In the genomic region with DNA sequence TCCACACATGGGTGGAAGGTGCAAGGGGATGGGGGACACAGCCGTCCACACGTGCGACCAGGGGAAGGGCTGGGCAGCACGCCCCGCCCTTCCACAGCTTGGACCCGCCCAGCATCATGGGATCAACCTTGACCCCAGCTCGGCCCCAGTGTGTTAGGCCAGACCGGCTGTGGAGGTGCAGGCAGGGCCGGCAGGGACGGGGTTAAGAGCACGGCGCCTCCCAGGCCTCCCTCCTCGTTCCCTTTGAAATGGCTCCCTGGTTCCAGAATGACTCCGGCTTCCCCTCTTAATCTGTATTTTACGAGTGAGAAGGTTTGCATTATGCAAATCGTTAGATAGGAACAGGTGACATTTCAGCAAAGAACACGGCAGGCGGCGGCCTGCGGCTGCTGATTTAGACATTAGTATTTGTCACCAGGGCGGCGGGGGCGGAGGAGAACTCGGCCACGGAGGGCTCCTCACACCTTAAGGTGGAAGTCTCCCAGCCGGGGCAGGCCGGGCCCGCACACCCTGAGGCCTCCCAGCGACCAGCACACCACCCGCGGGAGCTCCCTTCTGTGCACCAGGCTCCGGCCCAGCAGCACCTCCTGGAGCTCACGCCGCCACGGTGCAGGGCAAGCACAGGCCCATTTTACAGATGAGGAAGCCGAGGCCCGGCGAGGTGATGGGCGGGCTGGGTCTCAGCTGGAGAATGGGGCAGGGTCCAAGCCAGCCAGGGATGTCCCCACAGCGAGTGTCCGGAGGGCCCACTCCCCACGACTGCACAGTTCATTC, we compare ENCODE assay signal across 21 cellular contexts.
DNase-seq lines count a peak whose midpoint lies in the region; ATAC-seq, FAIRE-seq and TF ChIP-seq lines count a peak whose summit lies in the region.
"Had no signal": no experiment of that assay in that cellular context is flagged by ENCODE, and none has a peak within 500 bp of the region (broad histone marks: within the 10 kb centered on the region; RNA-seq: fewer than 3 reads in every experiment).

No MANE protein-coding gene starts in this region.

- DNase-seq in activated CD8-positive, alpha-beta T cell treated with anti-CD3 and anti-CD28 coated beads for 36 hours: peak; percentile 32
- DNase-seq in activated CD8-positive, alpha-beta T cell treated with anti-CD3 and anti-CD28 coated beads, Interleukin-2, amount 10 ng/mL, durations not matched to agents 7 days and 5 days: no peak
- peak; percentile 96 to 98 for DNase-seq in NCI-H526 (lab: John Stamatoyannopoulos, UW)
- DNase-seq in kidney: peak; percentile 66
- DNase-seq in stimulated activated naive B cell treated with anti-CD40 and anti-IgM and Interleukin-4, amounts not matched to agents 10 μg/mL and 1 μg/mL and 100 μg/mL, for 72 hours: no peak
- DNase-seq in CD8-positive, alpha-beta memory T cell: no peak
- DNase-seq in foreskin melanocyte: no peak
- no peak for DNase-seq in activated T-cell treated with anti-CD3 and anti-CD28 coated beads, Interleukin-2, amount 50 U/mL, for 1 hour
- DNase-seq: activated CD4-positive, CD25-positive, alpha-beta regulatory T cell; activated CD8-positive, alpha-beta memory T cell treated with anti-CD3 and anti-CD28 coated beads, Interleukin-2, amount 50 U/mL, for 4 hours; activated naive CD4-positive, alpha-beta T cell treated with Interleukin-2 at 50 U/mL for 16 hours; GF-D8; NCI-H2081; NCI-H774; stimulated activated CD4-positive, alpha-beta T cell treated with anti-CD3 and anti-CD28 coated beads, Interleukin-12 subunit alpha, Interleukin-12 subunit beta, amount 100 ng/mL, for 4 hours; T-cell; uterus had no signal

- intact Hi-C loops in activated CD8-positive, alpha-beta T cell treated with anti-CD3 and anti-CD28 coated beads for 36 hours (cut with micrococcal nuclease): no loop called here
- intact Hi-C loops in kidney (cut with DNase I): no loop called here

- H3K9me3 ChIP-seq in kidney (ENCODE audit: control insufficient read depth in 1 of 2, low read length in 2 of 2): no peaks in the 10 kb centered on the region
- no peaks in the 10 kb centered on the region for H3K9me3 ChIP-seq in CD8-positive, alpha-beta memory T cell (ENCODE audit: low read length)
- H3K9me3 ChIP-seq: heart right ventricle, uterus had no signal

- POLR2A ChIA-PET in activated CD8-positive, alpha-beta T cell treated with anti-CD3 and anti-CD28 coated beads for 36 hours (lab: Charles Lee): interaction anchor here (1.6 kb wide), 1 partner anchor 10 kb away, joined by 4 read pairs; no protein-coding TSS in a partner anchor
- POLR2A ChIA-PET in activated CD8-positive, alpha-beta T cell treated with anti-CD3 and anti-CD28 coated beads, Interleukin-2, amount 10 ng/mL, durations not matched to agents 7 days and 5 days (lab: Charles Lee): no interaction called here
- POLR2A ChIA-PET in CD8-positive, alpha-beta memory T cell (lab: Charles Lee): interaction anchor here (0.6 kb wide), 1 partner anchor 591 kb away, joined by 4 read pairs; no protein-coding TSS in a partner anchor

- H3K27ac ChIP-seq in kidney (ENCODE audit: low read depth in 2 of 2, low read length in 2 of 2): no peak overlapping the region
- no peak overlapping the region for H3K27ac ChIP-seq in CD8-positive, alpha-beta memory T cell (ENCODE audit: low read depth, low read length)
- H3K27ac ChIP-seq: parathyroid adenoma had no signal

- CTCF ChIA-PET in activated CD8-positive, alpha-beta T cell treated with anti-CD3 and anti-CD28 coated beads for 36 hours (lab: Charles Lee): interaction anchor here (1.0 to 1.8 kb wide), 2 partner anchors 12 to 19 kb away, joined by 3 to 6 read pairs; no protein-coding TSS in a partner anchor
- CTCF ChIA-PET in activated CD8-positive, alpha-beta T cell treated with anti-CD3 and anti-CD28 coated beads, Interleukin-2, amount 10 ng/mL, durations not matched to agents 7 days and 5 days (lab: Charles Lee): no interaction called here
- CTCF ChIA-PET in CD8-positive, alpha-beta memory T cell (lab: Charles Lee): no interaction called here

- no peaks in the 10 kb centered on the region for H3K4me1 ChIP-seq in kidney (ENCODE audit: control insufficient read depth in 1 of 2, insufficient read depth in 1 of 2, low read depth in 1 of 2, low read length in 2 of 2)
- H3K4me1 ChIP-seq in CD8-positive, alpha-beta memory T cell (ENCODE audit: insufficient read depth, low read length): no peaks in the 10 kb centered on the region
- H3K4me1 ChIP-seq: heart right ventricle, parathyroid adenoma, uterus had no signal

- H3K27ac Mint-ChIP-seq in activated CD8-positive, alpha-beta T cell treated with anti-CD3 and anti-CD28 coated beads for 36 hours: no peak overlapping the region
- no peak overlapping the region for H3K27ac Mint-ChIP-seq in activated CD8-positive, alpha-beta T cell treated with anti-CD3 and anti-CD28 coated beads, Interleukin-2, amount 10 ng/mL, durations not matched to agents 7 days and 5 days
- no peak overlapping the region for H3K27ac Mint-ChIP-seq in stimulated activated naive B cell treated with anti-CD40 and anti-IgM and Interleukin-4, amounts not matched to agents 10 μg/mL and 1 μg/mL and 100 μg/mL, for 72 hours
- no peak overlapping the region for H3K27ac Mint-ChIP-seq in CD8-positive, alpha-beta memory T cell
- H3K27ac Mint-ChIP-seq: T-cell had no signal

- no peaks in the 10 kb centered on the region for H3K36me3 Mint-ChIP-seq in activated CD8-positive, alpha-beta T cell treated with anti-CD3 and anti-CD28 coated beads for 36 hours (ENCODE audit: low read depth)
- no peaks in the 10 kb centered on the region for H3K36me3 Mint-ChIP-seq in activated CD8-positive, alpha-beta T cell treated with anti-CD3 and anti-CD28 coated beads, Interleukin-2, amount 10 ng/mL, durations not matched to agents 7 days and 5 days (ENCODE audit: low read depth)
- peaks cover 0 to 4% of the 10 kb centered on the region in 2 donors for H3K36me3 Mint-ChIP-seq in stimulated activated naive B cell treated with anti-CD40 and anti-IgM and Interleukin-4, amounts not matched to agents 10 μg/mL and 1 μg/mL and 100 μg/mL, for 72 hours
- H3K36me3 Mint-ChIP-seq in CD8-positive, alpha-beta memory T cell: no peaks in the 10 kb centered on the region
- H3K36me3 Mint-ChIP-seq: T-cell had no signal

- peaks cover 3% of the 10 kb centered on the region for H3K4me1 Mint-ChIP-seq in activated CD8-positive, alpha-beta T cell treated with anti-CD3 and anti-CD28 coated beads for 36 hours (ENCODE audit: low read depth)
- H3K4me1 Mint-ChIP-seq in activated CD8-positive, alpha-beta T cell treated with anti-CD3 and anti-CD28 coated beads, Interleukin-2, amount 10 ng/mL, durations not matched to agents 7 days and 5 days (ENCODE audit: low read depth): peaks cover 3% of the 10 kb centered on the region
- peaks cover 4 to 9% of the 10 kb centered on the region in 2 donors for H3K4me1 Mint-ChIP-seq in stimulated activated naive B cell treated with anti-CD40 and anti-IgM and Interleukin-4, amounts not matched to agents 10 μg/mL and 1 μg/mL and 100 μg/mL, for 72 hours
- peaks cover 3 to 8% (median 5%) of the 10 kb centered on the region in 3 donors for H3K4me1 Mint-ChIP-seq in CD8-positive, alpha-beta memory T cell

- H3K9me3 Mint-ChIP-seq in activated CD8-positive, alpha-beta T cell treated with anti-CD3 and anti-CD28 coated beads for 36 hours: no peaks in the 10 kb centered on the region
- no peaks in the 10 kb centered on the region for H3K9me3 Mint-ChIP-seq in activated CD8-positive, alpha-beta T cell treated with anti-CD3 and anti-CD28 coated beads, Interleukin-2, amount 10 ng/mL, durations not matched to agents 7 days and 5 days (ENCODE audit: insufficient read depth)
- peaks cover 3% of the 10 kb centered on the region in 2 donors for H3K9me3 Mint-ChIP-seq in stimulated activated naive B cell treated with anti-CD40 and anti-IgM and Interleukin-4, amounts not matched to agents 10 μg/mL and 1 μg/mL and 100 μg/mL, for 72 hours
- H3K9me3 Mint-ChIP-seq in CD8-positive, alpha-beta memory T cell: no peaks in the 10 kb centered on the region
- H3K9me3 Mint-ChIP-seq: T-cell had no signal

- H3K4me3 ChIP-seq in kidney (ENCODE audit: low read length in 2 of 2): no peak overlapping the region
- H3K4me3 ChIP-seq in CD8-positive, alpha-beta memory T cell (ENCODE audit: low read length): no peak overlapping the region
- H3K4me3 ChIP-seq: uterus had no signal

- ATAC-seq in activated CD8-positive, alpha-beta T cell treated with anti-CD3 and anti-CD28 coated beads for 36 hours: no peak
- ATAC-seq in activated CD8-positive, alpha-beta T cell treated with anti-CD3 and anti-CD28 coated beads, Interleukin-2, amount 10 ng/mL, durations not matched to agents 7 days and 5 days: no peak
- peak; percentile 19 to 32 for ATAC-seq in stimulated activated naive B cell treated with anti-CD40 and anti-IgM and Interleukin-4, amounts not matched to agents 10 μg/mL and 1 μg/mL and 100 μg/mL, for 72 hours (replicated peaks)
- ATAC-seq: heart right ventricle, T-cell had no signal

- H3K4me3 Mint-ChIP-seq in activated CD8-positive, alpha-beta T cell treated with anti-CD3 and anti-CD28 coated beads for 36 hours: no peak overlapping the region
- no peak overlapping the region for H3K4me3 Mint-ChIP-seq in activated CD8-positive, alpha-beta T cell treated with anti-CD3 and anti-CD28 coated beads, Interleukin-2, amount 10 ng/mL, durations not matched to agents 7 days and 5 days
- H3K4me3 Mint-ChIP-seq in stimulated activated naive B cell treated with anti-CD40 and anti-IgM and Interleukin-4, amounts not matched to agents 10 μg/mL and 1 μg/mL and 100 μg/mL, for 72 hours: no peak overlapping the region
- no peak overlapping the region for H3K4me3 Mint-ChIP-seq in CD8-positive, alpha-beta memory T cell
- H3K4me3 Mint-ChIP-seq: T-cell had no signal

- no peaks in the 10 kb centered on the region for H3K27me3 Mint-ChIP-seq in activated CD8-positive, alpha-beta T cell treated with anti-CD3 and anti-CD28 coated beads for 36 hours
- no peaks in the 10 kb centered on the region for H3K27me3 Mint-ChIP-seq in activated CD8-positive, alpha-beta T cell treated with anti-CD3 and anti-CD28 coated beads, Interleukin-2, amount 10 ng/mL, durations not matched to agents 7 days and 5 days (ENCODE audit: low read depth)
- peaks cover 19 to 55% of the 10 kb centered on the region in 2 donors for H3K27me3 Mint-ChIP-seq in stimulated activated naive B cell treated with anti-CD40 and anti-IgM and Interleukin-4, amounts not matched to agents 10 μg/mL and 1 μg/mL and 100 μg/mL, for 72 hours
- peaks cover 6 to 7% of the 10 kb centered on the region in 2 donors for H3K27me3 Mint-ChIP-seq in CD8-positive, alpha-beta memory T cell

- no peaks in the 10 kb centered on the region for H3K36me3 ChIP-seq in kidney (ENCODE audit: control insufficient read depth in 1 of 2, insufficient read depth in 2 of 2, low read length in 2 of 2)
- no peaks in the 10 kb centered on the region for H3K36me3 ChIP-seq in CD8-positive, alpha-beta memory T cell (ENCODE audit: insufficient read depth, low read length)
- H3K36me3 ChIP-seq: heart right ventricle, uterus had no signal

- TF ChIP-seq CTCF in activated CD8-positive, alpha-beta T cell treated with anti-CD3 and anti-CD28 coated beads for 36 hours (IDR thresholded peaks at IDR 0.05): no peak
- no peak for TF ChIP-seq CTCF in kidney (IDR thresholded peaks at IDR 0.05; ENCODE audit: borderline replicate concordance, extremely low read depth, insufficient read depth)

- H3K9ac ChIP-seq in kidney (ENCODE audit: low read length in 2 of 2): no peak overlapping the region
- H3K9ac ChIP-seq: parathyroid adenoma had no signal

- no peak for FAIRE-seq in kidney (lab: Jason Lieb, UNC)
- FAIRE-seq: keratinocyte, RCC 7860 had no signal

- H3K27me3 ChIP-seq in CD8-positive, alpha-beta memory T cell (ENCODE audit: insufficient read depth, low read length, poor library complexity, severe bottlenecking): no peaks in the 10 kb centered on the region

Comparison
In these comparisons a context has a peak if more than half of its experiments do, and no peak if none do; other contexts are left out.
1. DNase-seq: peak in activated CD8-positive, alpha-beta T cell treated with anti-CD3 and anti-CD28 coated beads for 36 hours (single experiment), NCI-H526 (2 of 2) and kidney (single experiment); none in activated CD8-positive, alpha-beta T cell treated with anti-CD3 and anti-CD28 coated beads, Interleukin-2, amount 10 ng/mL, durations not matched to agents 7 days and 5 days (single experiment), stimulated activated naive B cell treated with anti-CD40 and anti-IgM and Interleukin-4, amounts not matched to agents 10 μg/mL and 1 μg/mL and 100 μg/mL, for 72 hours (single experiment), CD8-positive, alpha-beta memory T cell (0 of 5), foreskin melanocyte (single experiment) and activated T-cell treated with anti-CD3 and anti-CD28 coated beads, Interleukin-2, amount 50 U/mL, for 1 hour (single experiment).
2. ATAC-seq: peak in stimulated activated naive B cell treated with anti-CD40 and anti-IgM and Interleukin-4, amounts not matched to agents 10 μg/mL and 1 μg/mL and 100 μg/mL, for 72 hours (2 of 2); none in activated CD8-positive, alpha-beta T cell treated with anti-CD3 and anti-CD28 coated beads for 36 hours (single experiment) and activated CD8-positive, alpha-beta T cell treated with anti-CD3 and anti-CD28 coated beads, Interleukin-2, amount 10 ng/mL, durations not matched to agents 7 days and 5 days (single experiment).